ENCODE assay signal across 8 cellular contexts in the genomic region with DNA sequence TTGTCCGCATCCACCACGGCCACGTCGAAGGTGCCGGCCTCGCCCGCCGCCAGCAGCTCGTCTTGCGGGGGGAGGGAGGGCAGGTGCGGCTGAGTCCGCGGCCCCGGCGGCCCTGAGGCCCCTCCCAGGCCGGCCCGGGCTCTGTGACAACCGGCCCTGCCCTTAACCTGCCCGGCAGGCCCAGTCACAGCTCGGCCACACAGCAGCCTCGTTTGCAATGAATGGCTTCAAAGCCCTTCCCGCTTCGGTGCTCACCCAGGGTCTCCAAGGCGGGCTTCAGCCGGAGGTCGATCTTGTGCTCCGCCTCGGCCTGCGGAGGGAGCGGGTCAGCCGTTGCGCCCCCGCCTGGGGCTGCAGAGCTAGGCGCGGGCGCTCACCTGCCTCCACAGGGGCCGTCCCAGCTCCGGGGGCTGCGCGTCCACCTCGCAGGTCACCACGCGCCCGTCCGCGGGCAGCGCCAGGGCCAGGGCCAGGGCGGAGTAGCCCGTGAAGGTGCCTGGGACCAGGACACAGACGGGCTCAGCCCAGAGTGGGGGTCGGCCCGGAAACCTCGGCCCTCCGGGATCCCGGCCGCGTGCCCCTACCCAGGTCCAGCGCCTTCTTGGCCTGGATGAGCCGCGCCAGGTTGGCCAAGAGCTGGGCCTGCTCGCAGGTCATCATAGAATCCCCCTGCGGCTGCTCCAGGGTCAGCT. TPM values are rescaled to one million over a fixed set of nuclear protein-coding genes. Genes with fewer than 3 reads are reported as not detected.
DNase-seq lines count a peak whose midpoint lies in the region; ATAC-seq, FAIRE-seq and TF ChIP-seq lines count a peak whose summit lies in the region.

No MANE protein-coding gene starts in this region.

- no peak for ATAC-seq in GM18861 (IDR thresholded peaks at IDR 0.05; ENCODE audit: unreplicated experiment)

- no peaks in the 10 kb centered on the region for H3K9me3 ChIP-seq in kidney (ENCODE audit: control insufficient read depth in 1 of 2, low read length in 2 of 2)

- DNase-seq in GM10248 (ENCODE audit: extremely low spot score) (no peak), H7 (peak; percentile 88), NCI-H510A (lab: John Stamatoyannopoulos, UW) (peak; percentile 77), brain microvascular endothelial cell (no peak), kidney (peak; percentile 83), AG08395 (ENCODE audit: low spot score) (no peak)
- peak in 4 of 6 experiments; percentile 35 to 46 (median 41) for DNase-seq in stimulated activated naive CD4-positive, alpha-beta T cell (lab: John Stamatoyannopoulos, UW)

- peak overlapping the region; percentile 58 to 66 for H3K9ac ChIP-seq in kidney (ENCODE audit: low read length in 2 of 2)

- peaks cover 0 to 3% of the 10 kb centered on the region in 2 donors for H3K4me1 ChIP-seq in kidney (ENCODE audit: control insufficient read depth in 1 of 2, insufficient read depth in 1 of 2, low read depth in 1 of 2, low read length in 2 of 2)

- no peak for FAIRE-seq in kidney (lab: Jason Lieb, UNC)

- peak overlapping the region; percentile 5 for H3K27ac ChIP-seq in brain microvascular endothelial cell
- H3K27ac ChIP-seq in kidney (ENCODE audit: low read depth in 2 of 2, low read length in 2 of 2): peak overlapping the region; percentile 57 to 63

- peaks cover 14% of the 10 kb centered on the region for H3K36me3 ChIP-seq in H7 (replicated peaks; ENCODE audit: control insufficient read depth, insufficient read depth, low read length)
- peaks cover 24% of the 10 kb centered on the region for H3K36me3 ChIP-seq in brain microvascular endothelial cell (replicated peaks)
- H3K36me3 ChIP-seq in kidney (ENCODE audit: control insufficient read depth in 1 of 2, insufficient read depth in 2 of 2, low read length in 2 of 2): peaks cover 15 to 24% of the 10 kb centered on the region in 2 donors

- H3K27me3 ChIP-seq in H7 (ENCODE audit: control insufficient read depth, insufficient read depth, low read length) (no peaks in the 10 kb centered on the region), brain microvascular endothelial cell (replicated peaks) (no peaks in the 10 kb centered on the region)

- in situ Hi-C loops in brain microvascular endothelial cell (cut with HindIII; ENCODE audit: low pct_ligation_motif_present, low sequenced_read_pairs): no loop called here

- CTCF ChIA-PET in GM10248 (lab: Yijun Ruan, JAX): interaction anchor here (0.9 to 11.1 kb wide), 14 partner anchors 10 to 991 kb away, joined by 3 to 148 read pairs (median 8); a partner anchor contains a TSS

- TF ChIP-seq CTCF in GM10248 (IDR thresholded peaks at IDR 0.05; ENCODE audit: control extremely low read depth, extremely low read depth, low read depth, missing control alignments) (peak; percentile 31), brain microvascular endothelial cell (IDR thresholded peaks at IDR 0.05; ENCODE audit: low read depth, low read length, missing control alignments) (no peak), kidney (IDR thresholded peaks at IDR 0.05; ENCODE audit: borderline replicate concordance, extremely low read depth, insufficient read depth) (no peak)

- POLR2A ChIA-PET in GM10248 (lab: Yijun Ruan, JAX): interaction anchor here (0.6 to 1.6 kb wide), 3 partner anchors 12 to 47 kb away, joined by 3 to 7 read pairs (median 3); a partner anchor contains a TSS

- intact Hi-C loops in kidney (cut with DNase I): no loop called here

- H3K4me3 ChIP-seq in H7 (ENCODE audit: insufficient read depth, low read depth, low read length) (peak overlapping the region; percentile 61), brain microvascular endothelial cell (ENCODE audit: low read depth, low read length) (peak overlapping the region; percentile 68), kidney (ENCODE audit: low read length in 2 of 2) (peak overlapping the region; percentile 63 to 72)

RNA-seq across cellular contexts. Expression of a gene that starts 0.9 kb away (rescaled TPM):
- 21.3 and 36.6 TPM in 2 replicates for total RNA-seq in H7 (2014; rRNA removed; shearing (Covaris generic))
- 26.6 TPM for total RNA-seq in kidney
- polyA plus RNA-seq in kidney (ENCODE audit: insufficient read depth, low read depth, low replicate concordance): 65.3 TPM

RNA-seq across cellular contexts. Expression of a gene that starts 24.2 kb away (rescaled TPM):
- total RNA-seq in H7 (2014; rRNA removed; shearing (Covaris generic)): 213 and 218 TPM in 2 replicates
- 128 TPM for total RNA-seq in kidney
- polyA plus RNA-seq in kidney (ENCODE audit: insufficient read depth, low read depth, low replicate concordance): 211 TPM

Comparison
In these comparisons a context has a peak if more than half of its experiments do, and no peak if none do; other contexts are left out.
1. DNase-seq: peak in H7 (single experiment), NCI-H510A (single experiment), kidney (single experiment) and stimulated activated naive CD4-positive, alpha-beta T cell (4 of 6); none in GM10248 (single experiment), brain microvascular endothelial cell (single experiment) and AG08395 (single experiment).
2. Peak in every context shown above with its lines, with median percentiles within 50 percentile points of each other: H3K4me3 ChIP-seq.